In the genomic region with DNA sequence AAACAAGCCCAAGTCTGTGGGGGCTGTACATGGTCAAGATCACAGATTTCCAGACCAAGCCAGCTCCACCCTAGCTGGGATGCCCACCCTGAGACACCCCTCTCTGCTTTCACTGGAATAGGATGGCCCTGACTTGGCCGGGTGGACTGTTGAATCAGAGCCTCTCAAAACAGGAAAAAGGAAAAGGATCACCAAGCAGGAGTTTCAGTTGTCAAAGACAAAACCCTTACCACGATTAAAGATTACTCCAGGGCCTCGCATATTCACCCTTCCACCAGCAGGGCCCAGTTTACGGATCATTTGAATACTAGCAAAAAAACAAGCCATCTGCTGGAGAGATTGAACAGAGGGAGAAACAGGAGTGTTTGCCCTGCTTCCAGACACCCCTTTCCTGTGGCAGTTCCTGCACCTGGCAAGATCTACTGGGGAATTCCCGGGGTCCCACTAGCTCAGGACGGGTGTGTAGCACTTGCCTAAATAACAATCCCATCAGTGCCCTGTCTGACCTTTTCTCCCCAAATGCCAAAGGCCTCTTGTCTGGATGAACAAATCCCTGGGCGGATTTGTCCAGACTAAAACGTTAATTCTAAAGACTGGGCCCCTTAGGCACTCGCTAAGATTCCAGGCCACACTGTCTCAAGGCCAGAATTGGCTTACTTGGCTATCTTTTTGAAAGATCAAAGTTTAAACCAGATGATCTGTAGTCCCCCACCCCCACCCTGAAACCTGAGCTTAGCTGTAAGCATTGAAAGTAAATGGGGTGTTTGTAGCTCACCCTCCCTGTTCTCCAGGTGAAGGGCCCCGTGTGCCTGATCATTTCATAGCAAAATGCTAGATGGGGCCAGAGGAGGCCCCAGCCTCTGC, we compare ENCODE assay signal across 1 cellular context.
A peak's percentile ranks its signal among the peaks of the same experiment; 100 is the strongest.
TF ChIP-seq lines count a peak whose summit lies in the region.

No MANE protein-coding gene starts in this region.

TF ChIP-seq in HepG2, 621 proteins besides CTCF, POLR2A, EP300 and RAD21 (continued from another document):
- TF ChIP-seq HNF4G (IDR thresholded peaks at IDR 0.05; ENCODE audit: borderline replicate concordance, low read depth, low read length) (peak; percentile 61; the same call in 1 of the 2 replicates), HNF4G (CRISPR knock-in tag; IDR thresholded peaks at IDR 0.05; ENCODE audit: borderline replicate concordance, low read depth) (no peak), HOXA5 (CRISPR knock-in tag; IDR thresholded peaks at IDR 0.05) (0 out of 2 replicates have a peak, but pooled peaks have one; percentile 42), PHF21A (CRISPR knock-in tag; IDR thresholded peaks at IDR 0.05) (peak; percentile 81; the same call in 1 of the 2 replicates), ZSCAN29 (CRISPR knock-in tag; conservative IDR thresholded peaks at IDR 0.05) (0 out of 2 replicates have a peak, but pooled peaks have one; percentile 35), HDAC1 (CRISPR knock-in tag; IDR thresholded peaks at IDR 0.05) (peak; percentile 27; the same call in 1 of the 2 replicates), CREM (IDR thresholded peaks at IDR 0.05) (peak; percentile 11; the same call in 1 of the 2 replicates), CREM (CRISPR knock-in tag; IDR thresholded peaks at IDR 0.05) (no peak), PHF8 (CRISPR knock-in tag; IDR thresholded peaks at IDR 0.05) (peak; percentile 5; the same call in 1 of the 2 replicates), KAT8 (CRISPR knock-in tag; IDR thresholded peaks at IDR 0.05) (peak; percentile 11; the same call in 1 of the 2 replicates), SIX1 (CRISPR knock-in tag; IDR thresholded peaks at IDR 0.05; ENCODE audit: borderline replicate concordance) (peak; percentile 93), SOX6 (IDR thresholded peaks at IDR 0.05) (no peak), SOX6 (CRISPR knock-in tag; IDR thresholded peaks at IDR 0.05) (no peak), ZNF614 (CRISPR knock-in tag; IDR thresholded peaks at IDR 0.05; ENCODE audit: borderline replicate concordance) (0 out of 2 replicates have a peak, but pooled peaks have one; percentile 38), ISL2 (CRISPR knock-in tag; IDR thresholded peaks at IDR 0.05) (peak; percentile 27; the same call in 1 of the 2 replicates), YEATS2 (CRISPR knock-in tag; IDR thresholded peaks at IDR 0.05; ENCODE audit: borderline replicate concordance) (no peak), ZBTB42 (CRISPR knock-in tag; IDR thresholded peaks at IDR 0.05) (no peak), TBX2 (CRISPR knock-in tag; IDR thresholded peaks at IDR 0.05; ENCODE audit: borderline replicate concordance) (peak; percentile 76; the same call in 1 of the 2 replicates), ZNF556 (CRISPR knock-in tag; IDR thresholded peaks at IDR 0.05; ENCODE audit: borderline replicate concordance) (peak; percentile 61; the same call in 1 of the 2 replicates), MAZ (IDR thresholded peaks at IDR 0.05; ENCODE audit: borderline replicate concordance, low read depth, low read length) (no peak), MAZ (CRISPR knock-in tag; IDR thresholded peaks at IDR 0.05; ENCODE audit: low read depth) (0 out of 2 replicates have a peak, but pooled peaks have one; percentile 34), MXD4 (CRISPR knock-in tag; IDR thresholded peaks at IDR 0.05) (no peak)
- TF ChIP-seq, protein P1, sequence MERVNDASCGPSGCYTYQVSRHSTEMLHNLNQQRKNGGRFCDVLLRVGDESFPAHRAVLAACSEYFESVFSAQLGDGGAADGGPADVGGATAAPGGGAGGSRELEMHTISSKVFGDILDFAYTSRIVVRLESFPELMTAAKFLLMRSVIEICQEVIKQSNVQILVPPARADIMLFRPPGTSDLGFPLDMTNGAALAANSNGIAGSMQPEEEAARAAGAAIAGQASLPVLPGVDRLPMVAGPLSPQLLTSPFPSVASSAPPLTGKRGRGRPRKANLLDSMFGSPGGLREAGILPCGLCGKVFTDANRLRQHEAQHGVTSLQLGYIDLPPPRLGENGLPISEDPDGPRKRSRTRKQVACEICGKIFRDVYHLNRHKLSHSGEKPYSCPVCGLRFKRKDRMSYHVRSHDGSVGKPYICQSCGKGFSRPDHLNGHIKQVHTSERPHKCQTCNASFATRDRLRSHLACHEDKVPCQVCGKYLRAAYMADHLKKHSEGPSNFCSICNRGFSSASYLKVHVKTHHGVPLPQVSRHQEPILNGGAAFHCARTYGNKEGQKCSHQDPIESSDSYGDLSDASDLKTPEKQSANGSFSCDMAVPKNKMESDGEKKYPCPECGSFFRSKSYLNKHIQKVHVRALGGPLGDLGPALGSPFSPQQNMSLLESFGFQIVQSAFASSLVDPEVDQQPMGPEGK (CRISPR knock-in tag; IDR thresholded peaks at IDR 0.05) = peak; percentile 64
- TF ChIP-seq, protein P2, sequence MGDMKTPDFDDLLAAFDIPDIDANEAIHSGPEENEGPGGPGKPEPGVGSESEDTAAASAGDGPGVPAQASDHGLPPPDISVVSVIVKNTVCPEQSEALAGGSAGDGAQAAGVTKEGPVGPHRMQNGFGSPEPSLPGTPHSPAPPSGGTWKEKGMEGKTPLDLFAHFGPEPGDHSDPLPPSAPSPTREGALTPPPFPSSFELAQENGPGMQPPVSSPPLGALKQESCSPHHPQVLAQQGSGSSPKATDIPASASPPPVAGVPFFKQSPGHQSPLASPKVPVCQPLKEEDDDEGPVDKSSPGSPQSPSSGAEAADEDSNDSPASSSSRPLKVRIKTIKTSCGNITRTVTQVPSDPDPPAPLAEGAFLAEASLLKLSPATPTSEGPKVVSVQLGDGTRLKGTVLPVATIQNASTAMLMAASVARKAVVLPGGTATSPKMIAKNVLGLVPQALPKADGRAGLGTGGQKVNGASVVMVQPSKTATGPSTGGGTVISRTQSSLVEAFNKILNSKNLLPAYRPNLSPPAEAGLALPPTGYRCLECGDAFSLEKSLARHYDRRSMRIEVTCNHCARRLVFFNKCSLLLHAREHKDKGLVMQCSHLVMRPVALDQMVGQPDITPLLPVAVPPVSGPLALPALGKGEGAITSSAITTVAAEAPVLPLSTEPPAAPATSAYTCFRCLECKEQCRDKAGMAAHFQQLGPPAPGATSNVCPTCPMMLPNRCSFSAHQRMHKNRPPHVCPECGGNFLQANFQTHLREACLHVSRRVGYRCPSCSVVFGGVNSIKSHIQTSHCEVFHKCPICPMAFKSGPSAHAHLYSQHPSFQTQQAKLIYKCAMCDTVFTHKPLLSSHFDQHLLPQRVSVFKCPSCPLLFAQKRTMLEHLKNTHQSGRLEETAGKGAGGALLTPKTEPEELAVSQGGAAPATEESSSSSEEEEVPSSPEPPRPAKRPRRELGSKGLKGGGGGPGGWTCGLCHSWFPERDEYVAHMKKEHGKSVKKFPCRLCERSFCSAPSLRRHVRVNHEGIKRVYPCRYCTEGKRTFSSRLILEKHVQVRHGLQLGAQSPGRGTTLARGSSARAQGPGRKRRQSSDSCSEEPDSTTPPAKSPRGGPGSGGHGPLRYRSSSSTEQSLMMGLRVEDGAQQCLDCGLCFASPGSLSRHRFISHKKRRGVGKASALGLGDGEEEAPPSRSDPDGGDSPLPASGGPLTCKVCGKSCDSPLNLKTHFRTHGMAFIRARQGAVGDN (CRISPR knock-in tag; IDR thresholded peaks at IDR 0.05) = peak; percentile 25; the same call in 1 of the 2 replicates
- TF ChIP-seq, protein P3, sequence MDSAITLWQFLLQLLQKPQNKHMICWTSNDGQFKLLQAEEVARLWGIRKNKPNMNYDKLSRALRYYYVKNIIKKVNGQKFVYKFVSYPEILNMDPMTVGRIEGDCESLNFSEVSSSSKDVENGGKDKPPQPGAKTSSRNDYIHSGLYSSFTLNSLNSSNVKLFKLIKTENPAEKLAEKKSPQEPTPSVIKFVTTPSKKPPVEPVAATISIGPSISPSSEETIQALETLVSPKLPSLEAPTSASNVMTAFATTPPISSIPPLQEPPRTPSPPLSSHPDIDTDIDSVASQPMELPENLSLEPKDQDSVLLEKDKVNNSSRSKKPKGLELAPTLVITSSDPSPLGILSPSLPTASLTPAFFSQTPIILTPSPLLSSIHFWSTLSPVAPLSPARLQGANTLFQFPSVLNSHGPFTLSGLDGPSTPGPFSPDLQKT (CRISPR knock-in tag; IDR thresholded peaks at IDR 0.05; ENCODE audit: borderline replicate concordance) = no peak
- TF ChIP-seq, protein P4, sequence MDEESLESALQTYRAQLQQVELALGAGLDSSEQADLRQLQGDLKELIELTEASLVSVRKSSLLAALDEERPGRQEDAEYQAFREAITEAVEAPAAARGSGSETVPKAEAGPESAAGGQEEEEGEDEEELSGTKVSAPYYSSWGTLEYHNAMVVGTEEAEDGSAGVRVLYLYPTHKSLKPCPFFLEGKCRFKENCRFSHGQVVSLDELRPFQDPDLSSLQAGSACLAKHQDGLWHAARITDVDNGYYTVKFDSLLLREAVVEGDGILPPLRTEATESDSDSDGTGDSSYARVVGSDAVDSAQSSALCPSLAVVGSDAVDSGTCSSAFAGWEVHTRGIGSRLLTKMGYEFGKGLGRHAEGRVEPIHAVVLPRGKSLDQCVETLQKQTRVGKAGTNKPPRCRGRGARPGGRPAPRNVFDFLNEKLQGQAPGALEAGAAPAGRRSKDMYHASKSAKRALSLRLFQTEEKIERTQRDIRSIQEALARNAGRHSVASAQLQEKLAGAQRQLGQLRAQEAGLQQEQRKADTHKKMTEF (CRISPR knock-in tag; IDR thresholded peaks at IDR 0.05) = 0 out of 2 replicates have a peak, but pooled peaks have one; percentile 36
- TF ChIP-seq, protein P5, sequence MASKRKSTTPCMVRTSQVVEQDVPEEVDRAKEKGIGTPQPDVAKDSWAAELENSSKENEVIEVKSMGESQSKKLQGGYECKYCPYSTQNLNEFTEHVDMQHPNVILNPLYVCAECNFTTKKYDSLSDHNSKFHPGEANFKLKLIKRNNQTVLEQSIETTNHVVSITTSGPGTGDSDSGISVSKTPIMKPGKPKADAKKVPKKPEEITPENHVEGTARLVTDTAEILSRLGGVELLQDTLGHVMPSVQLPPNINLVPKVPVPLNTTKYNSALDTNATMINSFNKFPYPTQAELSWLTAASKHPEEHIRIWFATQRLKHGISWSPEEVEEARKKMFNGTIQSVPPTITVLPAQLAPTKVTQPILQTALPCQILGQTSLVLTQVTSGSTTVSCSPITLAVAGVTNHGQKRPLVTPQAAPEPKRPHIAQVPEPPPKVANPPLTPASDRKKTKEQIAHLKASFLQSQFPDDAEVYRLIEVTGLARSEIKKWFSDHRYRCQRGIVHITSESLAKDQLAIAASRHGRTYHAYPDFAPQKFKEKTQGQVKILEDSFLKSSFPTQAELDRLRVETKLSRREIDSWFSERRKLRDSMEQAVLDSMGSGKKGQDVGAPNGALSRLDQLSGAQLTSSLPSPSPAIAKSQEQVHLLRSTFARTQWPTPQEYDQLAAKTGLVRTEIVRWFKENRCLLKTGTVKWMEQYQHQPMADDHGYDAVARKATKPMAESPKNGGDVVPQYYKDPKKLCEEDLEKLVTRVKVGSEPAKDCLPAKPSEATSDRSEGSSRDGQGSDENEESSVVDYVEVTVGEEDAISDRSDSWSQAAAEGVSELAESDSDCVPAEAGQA (IDR thresholded peaks at IDR 0.05; ENCODE audit: low read depth) = 0 out of 2 replicates have a peak, but pooled peaks have one; percentile 10
- TF ChIP-seq, protein P5 (CRISPR knock-in tag; IDR thresholded peaks at IDR 0.05; ENCODE audit: borderline replicate concordance) = no peak
- TF ChIP-seq, protein P6, sequence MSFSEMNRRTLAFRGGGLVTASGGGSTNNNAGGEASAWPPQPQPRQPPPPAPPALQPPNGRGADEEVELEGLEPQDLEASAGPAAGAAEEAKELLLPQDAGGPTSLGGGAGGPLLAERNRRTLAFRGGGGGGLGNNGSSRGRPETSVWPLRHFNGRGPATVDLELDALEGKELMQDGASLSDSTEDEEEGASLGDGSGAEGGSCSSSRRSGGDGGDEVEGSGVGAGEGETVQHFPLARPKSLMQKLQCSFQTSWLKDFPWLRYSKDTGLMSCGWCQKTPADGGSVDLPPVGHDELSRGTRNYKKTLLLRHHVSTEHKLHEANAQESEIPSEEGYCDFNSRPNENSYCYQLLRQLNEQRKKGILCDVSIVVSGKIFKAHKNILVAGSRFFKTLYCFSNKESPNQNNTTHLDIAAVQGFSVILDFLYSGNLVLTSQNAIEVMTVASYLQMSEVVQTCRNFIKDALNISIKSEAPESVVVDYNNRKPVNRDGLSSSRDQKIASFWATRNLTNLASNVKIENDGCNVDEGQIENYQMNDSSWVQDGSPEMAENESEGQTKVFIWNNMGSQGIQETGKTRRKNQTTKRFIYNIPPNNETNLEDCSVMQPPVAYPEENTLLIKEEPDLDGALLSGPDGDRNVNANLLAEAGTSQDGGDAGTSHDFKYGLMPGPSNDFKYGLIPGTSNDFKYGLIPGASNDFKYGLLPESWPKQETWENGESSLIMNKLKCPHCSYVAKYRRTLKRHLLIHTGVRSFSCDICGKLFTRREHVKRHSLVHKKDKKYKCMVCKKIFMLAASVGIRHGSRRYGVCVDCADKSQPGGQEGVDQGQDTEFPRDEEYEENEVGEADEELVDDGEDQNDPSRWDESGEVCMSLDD (CRISPR knock-in tag; IDR thresholded peaks at IDR 0.05; ENCODE audit: borderline replicate concordance) = peak; percentile 62; the same call in 1 of the 2 replicates
